In the genomic region with DNA sequence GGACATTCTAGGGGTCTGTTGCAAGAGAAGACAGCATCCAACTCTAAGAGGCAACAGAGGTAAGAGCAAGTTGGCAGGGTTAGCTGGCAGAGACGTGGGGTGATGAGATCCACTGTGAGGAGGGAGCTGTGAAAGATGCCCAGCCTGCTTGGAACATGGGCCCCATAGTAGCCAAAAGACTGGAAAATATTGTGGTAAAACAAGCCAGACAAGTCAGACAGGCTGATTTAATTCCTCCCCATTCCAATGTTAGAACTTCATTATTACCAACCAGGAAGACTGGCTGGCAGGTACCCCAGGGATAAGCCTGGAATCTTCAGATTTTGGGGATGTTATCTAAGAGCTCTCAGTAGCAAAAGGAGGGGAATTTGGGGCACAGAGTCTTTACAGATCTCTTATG, we compare ENCODE assay signal across 16 cellular contexts.
DNase-seq lines count a peak whose midpoint lies in the region; ATAC-seq and TF ChIP-seq lines count a peak whose summit lies in the region.
"Had no signal": no experiment of that assay in that cellular context is flagged by ENCODE, and none has a peak within 500 bp of the region (broad histone marks: within the 10 kb centered on the region; RNA-seq: fewer than 3 reads in every experiment).

No MANE protein-coding gene starts in this region.

- CTCF ChIA-PET in PC-9 (lab: Charles Lee): no interaction called here

- H3K9me3 Mint-ChIP-seq in stimulated activated effector memory CD8-positive, alpha-beta T cell treated with anti-CD3 and anti-CD28 coated beads, Interleukin-12 subunit alpha, Interleukin-12 subunit beta, amount 100 ng/mL, for 72 hours: no peaks in the 10 kb centered on the region
- H3K9me3 Mint-ChIP-seq: CD4-positive, alpha-beta memory T cell; GM23338; H9 had no signal

- H3K4me3 Mint-ChIP-seq in stimulated activated effector memory CD8-positive, alpha-beta T cell treated with anti-CD3 and anti-CD28 coated beads, Interleukin-12 subunit alpha, Interleukin-12 subunit beta, amount 100 ng/mL, for 72 hours: no peak overlapping the region
- H3K4me3 Mint-ChIP-seq: CD4-positive, alpha-beta memory T cell; GM23338; H9 had no signal

- no peaks in the 10 kb centered on the region for H3F3A ChIP-seq in PC-9 (ENCODE audit: insufficient read depth, low read depth)

- H3K4me2 ChIP-seq in PC-9: 0 out of 2 replicates have a peak overlapping the region, but pooled peaks have one; percentile 5
- H3K4me2 ChIP-seq: GM23338 had no signal

- no peak for TF ChIP-seq CTCF in PC-9 (conservative IDR thresholded peaks at IDR 0.05)

- H3K9me2 ChIP-seq in PC-9 (ENCODE audit: insufficient read depth): no peaks in the 10 kb centered on the region

- peaks cover 18% of the 10 kb centered on the region for H3K4me1 ChIP-seq in PC-9 (replicated peaks; ENCODE audit: insufficient read depth)

- peak in 1 of 2 experiments; percentile 22 for DNase-seq in PC-9
- peak; percentile 5 for DNase-seq in epidermal melanocyte (ENCODE audit: insufficient read length, low spot score)
- DNase-seq in stimulated activated effector memory CD8-positive, alpha-beta T cell treated with anti-CD3 and anti-CD28 coated beads, Interleukin-12 subunit alpha, Interleukin-12 subunit beta, amount 100 ng/mL, for 72 hours (ENCODE audit: low spot score in 2 of 2): no peak
- DNase-seq in iPS-NIHi11 (ENCODE audit: low spot score): no peak
- DNase-seq: C1 segment of cervical spinal cord; Calu3; CD4-positive, alpha-beta memory T cell; COR-L47; DMS53; DMS79 treated with DMSO at 0.1 percent for 48 hours; GF-D8; H9 had no signal

- H3K4me1 Mint-ChIP-seq in stimulated activated effector memory CD8-positive, alpha-beta T cell treated with anti-CD3 and anti-CD28 coated beads, Interleukin-12 subunit alpha, Interleukin-12 subunit beta, amount 100 ng/mL, for 72 hours: no peaks in the 10 kb centered on the region
- H3K4me1 Mint-ChIP-seq: CD4-positive, alpha-beta memory T cell; GM23338 had no signal

- H3K79me2 ChIP-seq in PC-9 (ENCODE audit: low read depth): no peaks in the 10 kb centered on the region

- no peak for ATAC-seq in stimulated activated effector memory CD8-positive, alpha-beta T cell treated with anti-CD3 and anti-CD28 coated beads, Interleukin-12 subunit alpha, Interleukin-12 subunit beta, amount 100 ng/mL, for 72 hours
- ATAC-seq in GM21737 (IDR thresholded peaks at IDR 0.05; ENCODE audit: unreplicated experiment) (no peak), HG02571 (IDR thresholded peaks at IDR 0.05; ENCODE audit: unreplicated experiment) (no peak)
- ATAC-seq: GM23338, HCT116 had no signal

- H3K27ac Mint-ChIP-seq in stimulated activated effector memory CD8-positive, alpha-beta T cell treated with anti-CD3 and anti-CD28 coated beads, Interleukin-12 subunit alpha, Interleukin-12 subunit beta, amount 100 ng/mL, for 72 hours: peak overlapping the region; percentile 7
- H3K27ac Mint-ChIP-seq: CD4-positive, alpha-beta memory T cell; GM23338; H9 had no signal

- no peak overlapping the region for H3K4me3 ChIP-seq in PC-9
- H3K4me3 ChIP-seq: GM23338 had no signal

- BruUV-seq in PC-9 (replicated peaks; lab: Mats Ljungman, UMichigan): no TSS peak

- H3K9me3 ChIP-seq in PC-9 (ENCODE audit: insufficient read depth, low read depth): no peaks in the 10 kb centered on the region

- H3K36me3 ChIP-seq in PC-9 (ENCODE audit: low read depth): no peaks in the 10 kb centered on the region

- H3K36me3 Mint-ChIP-seq in stimulated activated effector memory CD8-positive, alpha-beta T cell treated with anti-CD3 and anti-CD28 coated beads, Interleukin-12 subunit alpha, Interleukin-12 subunit beta, amount 100 ng/mL, for 72 hours: no peaks in the 10 kb centered on the region
- H3K36me3 Mint-ChIP-seq: CD4-positive, alpha-beta memory T cell had no signal

- no peak overlapping the region for H2AFZ ChIP-seq in PC-9
- H2AFZ ChIP-seq: GM23338 had no signal

- POLR2A ChIA-PET in PC-9 (lab: Charles Lee; ENCODE audit: unreplicated experiment): no interaction called here

- H4K20me1 ChIP-seq in PC-9 (ENCODE audit: insufficient read depth): no peaks in the 10 kb centered on the region

- intact Hi-C loops in PC-9 (cut with micrococcal nuclease; ENCODE audit: unreplicated experiment): no loop called here

- H3K27ac ChIP-seq in PC-9: no peak overlapping the region

- H3K27me3 ChIP-seq in PC-9 (ENCODE audit: insufficient read depth, low read depth): no peaks in the 10 kb centered on the region
